Comparison of ENCODE assay signal across 18 cellular contexts in genomic region chrX:150348365-150348764, GRCh38. TPM values are rescaled to one million over a fixed set of nuclear protein-coding genes. Genes with fewer than 3 reads are reported as not detected.
DNase-seq lines count a peak whose midpoint lies in the region; ATAC-seq and TF ChIP-seq lines count a peak whose summit lies in the region.
"Had no signal": no experiment of that assay in that cellular context is flagged by ENCODE, and none has a peak within 500 bp of the region (broad histone marks: within the 10 kb centered on the region; RNA-seq: fewer than 3 reads in every experiment).

No MANE protein-coding gene starts in this region.

- no peaks in the 10 kb centered on the region for H3K79me2 ChIP-seq in GM23338 (replicated peaks; ENCODE audit: insufficient read depth)

- H3K4me3 ChIP-seq in GM23338 (no peak overlapping the region), vagina (no peak overlapping the region), prostate gland (no peak overlapping the region)
- H3K4me3 ChIP-seq: lower lobe of right lung, MG63 had no signal

- TF ChIP-seq CTCF in GM23338 (conservative IDR thresholded peaks at IDR 0.05; ENCODE audit: low read depth in 2 of 2), result no peak
- no peak for TF ChIP-seq CTCF in chondrocyte (IDR thresholded peaks at IDR 0.05)
- no peak for TF ChIP-seq CTCF in vagina (IDR thresholded peaks at IDR 0.05)
- TF ChIP-seq CTCF in prostate gland (IDR thresholded peaks at IDR 0.05), result no peak

- 0 out of 2 replicates have a peak overlapping the region, but pooled peaks have one; percentile 38 for H3K4me2 ChIP-seq in GM23338
- H3K4me2 ChIP-seq: SK-N-SH had no signal

- H3K4me1 Mint-ChIP-seq in GM23338 (peaks cover 11% of the 10 kb centered on the region), chondrocyte (ENCODE audit: low read depth) (peaks cover 5% of the 10 kb centered on the region)

- 47% methylated on average over 2 of the region's 4 CpGs for WGBS in prostate gland

- H3K36me3 Mint-ChIP-seq in GM23338 (ENCODE audit: low read depth) (no peaks in the 10 kb centered on the region), chondrocyte (ENCODE audit: low read depth) (no peaks in the 10 kb centered on the region)
- H3K36me3 Mint-ChIP-seq: activated CD4-positive, alpha-beta memory T cell treated with anti-CD3 and anti-CD28 coated beads for 36 hours had no signal

- H3K4me3 Mint-ChIP-seq in GM23338 (peak overlapping the region; percentile 43; the same call in 2 of the 3 replicates), chondrocyte (ENCODE audit: unreplicated experiment) (no peak overlapping the region)
- H3K4me3 Mint-ChIP-seq: activated CD4-positive, alpha-beta memory T cell treated with anti-CD3 and anti-CD28 coated beads for 36 hours; nephron progenitor cell had no signal

- no peaks in the 10 kb centered on the region for H3K27me3 ChIP-seq in GM23338 (ENCODE audit: insufficient read depth)
- H3K27me3 ChIP-seq in vagina, result no peaks in the 10 kb centered on the region
- H3K27me3 ChIP-seq in prostate gland (replicated peaks; ENCODE audit: insufficient read depth), result no peaks in the 10 kb centered on the region
- H3K27me3 ChIP-seq: MG63 had no signal

- H3K9me3 ChIP-seq in vagina (no peaks in the 10 kb centered on the region), prostate gland (no peaks in the 10 kb centered on the region)
- H3K9me3 ChIP-seq: lower lobe of right lung, MG63, SK-N-SH had no signal

- peak; percentile 100 for ATAC-seq in GM23338
- ATAC-seq: lower lobe of right lung had no signal

- DNase-seq in GM23338 (ENCODE audit: low spot score) (peak; percentile 76), NCI-H226 (peak; percentile 13), chondrocyte (ENCODE audit: low spot score) (peak; percentile 47), myocyte (ENCODE audit: low read depth) (peak; percentile 76), vagina (ENCODE audit: extremely low spot score in 2 of 2) (no peak), NCI-H446 (lab: John Stamatoyannopoulos, UW) (no peak), globus pallidus (ENCODE audit: low spot score) (no peak), prostate gland (ENCODE audit: low spot score) (no peak)
- DNase-seq: activated CD4-positive, alpha-beta memory T cell treated with anti-CD3 and anti-CD28 coated beads for 36 hours; caudate nucleus; DMS79 treated with DMSO at 0.1 percent for 48 hours; effector memory CD4-positive, alpha-beta T cell; lower lobe of right lung; MG63; NCI-H2107; nephron progenitor cell; SK-N-SH; stimulated activated CD4-positive, alpha-beta T cell treated with anti-CD3 and anti-CD28 coated beads, Interleukin-2, amount 100 ng/mL, for 24 hours had no signal

- peaks cover 6% of the 10 kb centered on the region for H3K27me3 Mint-ChIP-seq in GM23338 (ENCODE audit: insufficient read depth, low read depth, poor library complexity)
- no peaks in the 10 kb centered on the region for H3K27me3 Mint-ChIP-seq in chondrocyte (ENCODE audit: low read depth)
- H3K27me3 Mint-ChIP-seq: activated CD4-positive, alpha-beta memory T cell treated with anti-CD3 and anti-CD28 coated beads for 36 hours had no signal

- H3K9me3 Mint-ChIP-seq in GM23338 (no peaks in the 10 kb centered on the region), chondrocyte (ENCODE audit: low read depth) (peaks cover 13% of the 10 kb centered on the region)
- H3K9me3 Mint-ChIP-seq: activated CD4-positive, alpha-beta memory T cell treated with anti-CD3 and anti-CD28 coated beads for 36 hours had no signal

- H3K36me3 ChIP-seq in GM23338 (ENCODE audit: insufficient read depth) (no peaks in the 10 kb centered on the region), vagina (no peaks in the 10 kb centered on the region), prostate gland (no peaks in the 10 kb centered on the region)
- H3K36me3 ChIP-seq: lower lobe of right lung, MG63 had no signal

- H3K9me2 ChIP-seq in GM23338 (ENCODE audit: insufficient read depth), result no peaks in the 10 kb centered on the region
- H3K9me2 ChIP-seq: SK-N-SH had no signal

- no peaks in the 10 kb centered on the region for H3F3A ChIP-seq in GM23338 (replicated peaks; ENCODE audit: low read depth)

- TF ChIP-seq POLR2A in vagina (IDR thresholded peaks at IDR 0.05), result no peak
- no peak for TF ChIP-seq POLR2A in prostate gland (IDR thresholded peaks at IDR 0.05)

- intact Hi-C loops in vagina (cut with DNase I) (no loop called here), prostate gland (cut with DNase I) (no loop called here)

- H3K4me1 ChIP-seq in GM23338 (ENCODE audit: insufficient read depth) (peaks cover 9% of the 10 kb centered on the region; the same call in 1 of the 2 replicates), vagina (no peaks in the 10 kb centered on the region), prostate gland (replicated peaks) (no peaks in the 10 kb centered on the region)
- H3K4me1 ChIP-seq: lower lobe of right lung had no signal

- H3K27ac Mint-ChIP-seq in GM23338 (peak overlapping the region; percentile 47; the same call in 1 of the 2 replicates), chondrocyte (ENCODE audit: unreplicated experiment) (no peak overlapping the region)
- H3K27ac Mint-ChIP-seq: activated CD4-positive, alpha-beta memory T cell treated with anti-CD3 and anti-CD28 coated beads for 36 hours; nephron progenitor cell had no signal

- H4K20me1 ChIP-seq in GM23338 (replicated peaks; ENCODE audit: insufficient read depth), result no peaks in the 10 kb centered on the region

- no peak overlapping the region for H2AFZ ChIP-seq in GM23338

- H3K27ac ChIP-seq in GM23338 (ENCODE audit: low read depth) (no peak overlapping the region), vagina (no peak overlapping the region), prostate gland (no peak overlapping the region)
- H3K27ac ChIP-seq: lower lobe of right lung had no signal

TF ChIP-seq in GM23338, 12 proteins besides CTCF, POLR2A, EP300 and RAD21 (continues in another document):
- TF ChIP-seq ZNF114 (CRISPR knock-in tag; IDR thresholded peaks at IDR 0.05) (no peak), REST (IDR thresholded peaks at IDR 0.05; ENCODE audit: unreplicated experiment) (no peak)

RNA-seq across cellular contexts. Expression of gene MAMLD1, which starts 14.8 kb away (rescaled TPM):
- total RNA-seq in GM23338 (2014; rRNA removed; shearing (Covaris generic)), result 0.19 and 0.21 TPM in 2 replicates
- polyA plus RNA-seq in GM23338 (2016; fragmentation: Nextera tagmentation; extraction: Ambion mirVana), result 0.12 and 0.13 TPM in 2 replicates
- 6.0 to 9.3 TPM (median 8.8 TPM) in 3 replicates for total RNA-seq in chondrocyte
- total RNA-seq in myocyte, result 2.4 and 3.0 TPM in 2 replicates
- polyA plus RNA-seq in myocyte (2012), result 16.4 TPM
- total RNA-seq in vagina, result 3.2 TPM
- total RNA-seq in prostate gland, result 10 to 100 TPM in 1 of 2 donors, 1 to 10 TPM in 1; 2.2 to 51.7 TPM

Comparison
In these comparisons a context has a peak if more than half of its experiments do, and no peak if none do; other contexts are left out.
1. DNase-seq: peak in GM23338 (single experiment), NCI-H226 (single experiment), chondrocyte (single experiment) and myocyte (single experiment); none in vagina (0 of 2), NCI-H446 (0 of 2), globus pallidus (single experiment) and prostate gland (single experiment).